ENCODE assay signal across 1 cellular context in genomic region chr11:59668188-59668949, GRCh38.
TF ChIP-seq lines count a peak whose summit lies in the region.

No MANE protein-coding gene starts in this region.

TF ChIP-seq in HCT116, 20 proteins besides CTCF, POLR2A, EP300 and RAD21 (continued from another document):
- TF ChIP-seq ZBTB33 (IDR thresholded peaks at IDR 0.05; ENCODE audit: extremely low read depth, insufficient replicate concordance, low read length) (no peak), SP1 (IDR thresholded peaks at IDR 0.05; ENCODE audit: low read depth) (no peak)
